In the genomic region with DNA sequence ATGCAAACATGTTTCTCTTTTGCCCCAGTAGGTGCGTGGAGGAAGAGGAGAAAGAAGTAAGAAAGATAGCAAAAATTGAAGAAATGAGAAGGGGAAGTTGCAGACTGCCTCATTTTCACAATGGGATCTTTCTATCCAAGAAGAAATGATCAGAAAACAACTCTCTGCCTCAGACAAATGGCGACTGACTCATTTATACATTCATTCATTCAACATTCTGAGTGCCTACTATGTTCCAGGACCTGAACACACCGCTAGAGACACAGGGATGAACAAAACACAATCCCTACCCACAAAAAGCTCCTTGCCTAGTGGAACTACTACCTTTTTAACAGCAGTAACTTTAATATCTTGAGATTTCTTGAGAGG, we compare ENCODE assay signal across 8 cellular contexts. TPM values are rescaled to one million over a fixed set of nuclear protein-coding genes. Genes with fewer than 3 reads are reported as not detected.
A peak's percentile ranks its signal among the peaks of the same experiment; 100 is the strongest.
DNase-seq lines count a peak whose midpoint lies in the region; ATAC-seq and TF ChIP-seq lines count a peak whose summit lies in the region.

No MANE protein-coding gene starts in this region.

- H3K4me1 ChIP-seq in heart left ventricle = peaks cover 0 to 53% (median 35%) of the 10 kb centered on the region in 12 donors
- H3K4me1 ChIP-seq in iPS-20b (ENCODE audit: insufficient read depth, low read length) = peaks cover 5% of the 10 kb centered on the region
- peaks cover 19% of the 10 kb centered on the region for H3K4me1 ChIP-seq in stomach smooth muscle (ENCODE audit: control insufficient read depth, insufficient read depth, low read length)

- peaks cover 58% of the 10 kb centered on the region for H3K4me1 Mint-ChIP-seq in activated T-helper 17 cell treated with anti-CD3 and anti-CD28 coated beads, Interleukin-2, amount 50 U/mL, for 72 hours

- DNase-seq in heart left ventricle = no peak
- DNase-seq in left ventricle myocardium superior = no peak
- DNase-seq in NCI-H2196 (lab: John Stamatoyannopoulos, UW; ENCODE audit: unreplicated experiment) = no peak
- no peak for DNase-seq in amniotic stem cell (lab: John Stamatoyannopoulos, UW)

- H3K4me3 Mint-ChIP-seq in activated T-helper 17 cell treated with anti-CD3 and anti-CD28 coated beads, Interleukin-2, amount 50 U/mL, for 72 hours = peak overlapping the region; percentile 99

- peak overlapping the region; percentile 89 for H3K9ac ChIP-seq in iPS-20b (ENCODE audit: low read depth, low read length)
- peak overlapping the region; percentile 89 to 96 for H3K9ac ChIP-seq in stomach smooth muscle (ENCODE audit: low read length in 2 of 2)

- no peaks in the 10 kb centered on the region for H3K27me3 ChIP-seq in heart left ventricle
- H3K27me3 ChIP-seq in iPS-20b (ENCODE audit: insufficient read depth, low read length) = no peaks in the 10 kb centered on the region
- H3K27me3 ChIP-seq in stomach smooth muscle (ENCODE audit: control insufficient read depth in 1 of 2, insufficient read depth in 2 of 2, low read length in 2 of 2) = no peaks in the 10 kb centered on the region

- H3K27ac Mint-ChIP-seq in activated T-helper 17 cell treated with anti-CD3 and anti-CD28 coated beads, Interleukin-2, amount 50 U/mL, for 72 hours = peak overlapping the region; percentile 99

- no peak for TF ChIP-seq POLR2A in heart left ventricle (IDR thresholded peaks at IDR 0.05)

- H3K9me3 Mint-ChIP-seq in activated T-helper 17 cell treated with anti-CD3 and anti-CD28 coated beads, Interleukin-2, amount 50 U/mL, for 72 hours = no peaks in the 10 kb centered on the region

- H3K36me3 ChIP-seq in heart left ventricle (peaks cover 0 to 28% (median 14%) of the 10 kb centered on the region in 9 donors), iPS-20b (ENCODE audit: insufficient read depth, low read depth, low read length) (peaks cover 14% of the 10 kb centered on the region), stomach smooth muscle (ENCODE audit: control insufficient read depth in 2 of 2, insufficient read depth in 2 of 2, low read length in 2 of 2) (no peaks in the 10 kb centered on the region)

- no peak for TF ChIP-seq CTCF in heart left ventricle (IDR thresholded peaks at IDR 0.05)

- intact Hi-C loops in heart left ventricle (cut with DNase I) = loop anchor here in 9 of 10 donors (5.0 to 10.0 kb wide), 8 partner anchors 61 to 376 kb away; a partner anchor contains a TSS
- intact Hi-C loops in left ventricle myocardium superior (cut with micrococcal nuclease) = loop anchor here (10.0 kb wide), 1 partner anchor 73 kb away; a partner anchor contains a TSS

- no peak for ATAC-seq in heart left ventricle
- no peak for ATAC-seq in left ventricle myocardium superior
- peak; percentile 17 for ATAC-seq in HG03354 (IDR thresholded peaks at IDR 0.05; ENCODE audit: poor library complexity, severe bottlenecking, unreplicated experiment)
- peak; percentile 19 for ATAC-seq in activated T-helper 17 cell treated with anti-CD3 and anti-CD28 coated beads, Interleukin-2, amount 50 U/mL, for 72 hours (replicated peaks)

- H3K27ac ChIP-seq in heart left ventricle (peak overlapping the region; percentile 85 to 100 (median 95)), iPS-20b (ENCODE audit: low read length) (peak overlapping the region; percentile 99), stomach smooth muscle (ENCODE audit: low read length) (peak overlapping the region; percentile 95)

- no peaks in the 10 kb centered on the region for H3K27me3 Mint-ChIP-seq in activated T-helper 17 cell treated with anti-CD3 and anti-CD28 coated beads, Interleukin-2, amount 50 U/mL, for 72 hours

- 0 to 3% (median 1%) methylated on average over 3 of the region's 3 CpGs for whole genome bisulfite sequencing in heart left ventricle, 4 donors

- peaks cover 86% of the 10 kb centered on the region for H3K36me3 Mint-ChIP-seq in activated T-helper 17 cell treated with anti-CD3 and anti-CD28 coated beads, Interleukin-2, amount 50 U/mL, for 72 hours (ENCODE audit: low read depth)

- H3K9me3 ChIP-seq in heart left ventricle = no peaks in the 10 kb centered on the region
- H3K9me3 ChIP-seq in iPS-20b (ENCODE audit: insufficient read depth, low read depth, low read length) = no peaks in the 10 kb centered on the region
- no peaks in the 10 kb centered on the region for H3K9me3 ChIP-seq in stomach smooth muscle (ENCODE audit: control insufficient read depth in 2 of 2, low read length in 2 of 2)

- H3K4me3 ChIP-seq in heart left ventricle = peak overlapping the region; percentile 52 to 93 (median 82)
- H3K4me3 ChIP-seq in iPS-20b (ENCODE audit: low read length) = peak overlapping the region; percentile 85
- H3K4me3 ChIP-seq in stomach smooth muscle (ENCODE audit: low read length in 2 of 2) = peak overlapping the region; percentile 84 to 93

RNA-seq across cellular contexts. Expression of a gene that starts 0.3 kb away (rescaled TPM):
- total RNA-seq in heart left ventricle = 10 to 100 TPM in 7 of 9 donors, 1 to 10 TPM in 2; 6.4 to 19.3 (median 12.5) TPM
- 1 to 10 TPM; 6.1 to 9.8 TPM for polyA plus RNA-seq in heart left ventricle
- 12.4 TPM for total RNA-seq in left ventricle myocardium superior
- 10 to 100 TPM; 17.9 to 23.5 TPM for total RNA-seq in activated T-helper 17 cell treated with anti-CD3 and anti-CD28 coated beads, Interleukin-2, amount 50 U/mL, for 72 hours

RNA-seq across cellular contexts. Expression of a gene that starts 0.8 kb away (rescaled TPM):
- total RNA-seq in heart left ventricle (10 to 100 TPM; 19.8 to 37.2 (median 25.4) TPM), left ventricle myocardium superior (26.6 TPM)
- polyA plus RNA-seq in heart left ventricle = 10 to 100 TPM; 11.1 to 31.2 TPM
- total RNA-seq in activated T-helper 17 cell treated with anti-CD3 and anti-CD28 coated beads, Interleukin-2, amount 50 U/mL, for 72 hours = 10 to 100 TPM; 48.9 to 54.2 TPM

RNA-seq across cellular contexts. Expression of a gene that starts 55.5 kb away (rescaled TPM):
- total RNA-seq in heart left ventricle = 1 to 10 TPM in 4 of 9 donors, not detected in 5; 1.4 to 8.6 (median 2.3) TPM
- 1 to 10 TPM; 6.0 to 7.2 TPM for polyA plus RNA-seq in heart left ventricle
- total RNA-seq in left ventricle myocardium superior = 7.1 TPM
- total RNA-seq in activated T-helper 17 cell treated with anti-CD3 and anti-CD28 coated beads, Interleukin-2, amount 50 U/mL, for 72 hours = not detected

Comparison
In these comparisons a context has a peak if more than half of its experiments do, and no peak if none do; other contexts are left out.
1. ATAC-seq: peak in HG03354 (single experiment) and activated T-helper 17 cell treated with anti-CD3 and anti-CD28 coated beads, Interleukin-2, amount 50 U/mL, for 72 hours (single experiment); none in heart left ventricle (0 of 4) and left ventricle myocardium superior (single experiment).
2. Peak in every context shown above with its lines, with median percentiles within 50 percentile points of each other: H3K27ac ChIP-seq and H3K4me3 ChIP-seq.